ENCODE assay signal across 1 cellular context in genomic region chr10:71750124-71750841, GRCh38.
TF ChIP-seq lines count a peak whose summit lies in the region.

No MANE protein-coding gene starts in this region.

TF ChIP-seq in HEK293, 187 proteins besides CTCF, POLR2A, EP300 and RAD21 (continued from another document):
- no peak for TF ChIP-seq ZBTB49 (tag by site-specific recombination; IDR thresholded peaks at IDR 0.05; ENCODE audit: low read depth)
